15 cellular contexts compared by ENCODE assay signal in genomic region chr16:55393976-55394375, GRCh38.
DNase-seq lines count a peak whose midpoint lies in the region.
"Had no signal": no experiment of that assay in that cellular context is flagged by ENCODE, and none has a peak within 500 bp of the region (broad histone marks: within the 10 kb centered on the region; RNA-seq: fewer than 3 reads in every experiment).

No MANE protein-coding gene starts in this region.

- H3K4me3 ChIP-seq in skeletal muscle tissue (ENCODE audit: low read length in 3 of 3) (peak overlapping the region in 1 of 3 donors; percentile 11), SJCRH30 (no peak overlapping the region)
- H3K4me3 ChIP-seq: HAP-1 had no signal

- peak overlapping the region in 2 of 3 donors; percentile 3 to 14 for H3K9ac ChIP-seq in skeletal muscle tissue (ENCODE audit: low read depth in 1 of 3, low read length in 3 of 3)

- H3K9me3 ChIP-seq in skeletal muscle tissue (ENCODE audit: control insufficient read depth in 3 of 3, low read length in 3 of 3) (no peaks in the 10 kb centered on the region), SJCRH30 (replicated peaks) (no peaks in the 10 kb centered on the region)

- no peaks in the 10 kb centered on the region for H3K36me3 ChIP-seq in skeletal muscle tissue (ENCODE audit: control insufficient read depth in 3 of 3, insufficient read depth in 3 of 3, low read length in 3 of 3)
- no peaks in the 10 kb centered on the region for H3K36me3 ChIP-seq in SJCRH30
- H3K36me3 ChIP-seq: HAP-1 had no signal

- H3K27ac ChIP-seq in skeletal muscle tissue (ENCODE audit: low read depth, low read length) = peak overlapping the region; percentile 85
- no peak overlapping the region for H3K27ac ChIP-seq in SJCRH30

- peaks cover 0 to 5% (median 0%) of the 10 kb centered on the region in 3 donors for H3K4me1 ChIP-seq in skeletal muscle tissue (ENCODE audit: control insufficient read depth in 3 of 3, insufficient read depth in 3 of 3, low read length in 3 of 3)
- peaks cover 15% of the 10 kb centered on the region for H3K4me1 ChIP-seq in SJCRH30

- peak; percentile 38 for DNase-seq in Ammon's horn (ENCODE audit: low spot score)
- DNase-seq in cerebellar cortex (ENCODE audit: low spot score) = peak; percentile 75
- DNase-seq in medulla oblongata (ENCODE audit: extremely low spot score) = peak; percentile 38
- no peak for DNase-seq in activated CD4-positive, CD25-positive, alpha-beta regulatory T cell treated with anti-CD3 and anti-CD28 coated beads, Interleukin-2, amount 50 U/mL, for 72 hours
- no peak for DNase-seq in activated naive CD4-positive, alpha-beta T cell treated with Interleukin-2 at 50 U/mL for 16 hours
- no peak for DNase-seq in SJCRH30
- DNase-seq in NCI-H146 (lab: John Stamatoyannopoulos, UW) = no peak
- DNase-seq: ACHN; Calu3; CD4-positive, alpha-beta T cell; DMS79 treated with DMSO at 0.1 percent for 48 hours; EL; GDM1 had no signal

- H3K27me3 ChIP-seq in skeletal muscle tissue (ENCODE audit: control insufficient read depth in 3 of 3, insufficient read depth in 3 of 3, low read length in 3 of 3) (no peaks in the 10 kb centered on the region), SJCRH30 (no peaks in the 10 kb centered on the region)

Comparison
In these comparisons a context has a peak if more than half of its experiments do, and no peak if none do; other contexts are left out.
1. DNase-seq: peak in Ammon's horn (single experiment), cerebellar cortex (single experiment) and medulla oblongata (single experiment); none in activated CD4-positive, CD25-positive, alpha-beta regulatory T cell treated with anti-CD3 and anti-CD28 coated beads, Interleukin-2, amount 50 U/mL, for 72 hours (single experiment), activated naive CD4-positive, alpha-beta T cell treated with Interleukin-2 at 50 U/mL for 16 hours (single experiment), SJCRH30 (0 of 2) and NCI-H146 (single experiment).